In the genomic region with DNA sequence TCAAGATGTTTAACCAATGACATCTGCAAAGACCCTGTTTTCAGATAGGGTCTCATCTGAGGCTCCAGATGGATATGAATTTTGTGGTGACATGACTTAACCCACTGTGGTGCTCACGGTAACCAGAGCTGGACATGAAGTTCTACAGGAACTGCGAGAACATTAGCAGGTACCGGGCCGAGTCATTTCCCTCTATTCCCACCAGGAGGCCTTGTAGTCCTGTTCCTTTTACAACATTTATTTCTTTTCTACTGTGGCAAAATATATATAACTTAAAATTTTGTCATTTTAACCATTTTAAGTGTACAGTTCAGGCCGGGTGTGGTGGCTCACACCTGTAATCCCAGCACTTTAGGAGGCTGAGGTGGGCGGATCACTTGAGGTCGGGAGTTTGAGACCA, we compare ENCODE assay signal across 10 cellular contexts. TPM values are rescaled to one million over a fixed set of nuclear protein-coding genes. Genes with fewer than 3 reads are reported as not detected.
A peak's percentile ranks its signal among the peaks of the same experiment; 100 is the strongest.
DNase-seq lines count a peak whose midpoint lies in the region; ATAC-seq and TF ChIP-seq lines count a peak whose summit lies in the region.
"Had no signal": no experiment of that assay in that cellular context is flagged by ENCODE, and none has a peak within 500 bp of the region (broad histone marks: within the 10 kb centered on the region; RNA-seq: fewer than 3 reads in every experiment).

No MANE protein-coding gene starts in this region.

- no peaks in the 10 kb centered on the region for H3K27me3 ChIP-seq in right lobe of liver

- peak; percentile 36 to 47 for DNase-seq in AML-193 (lab: John Stamatoyannopoulos, UW)
- peak; percentile 54 for DNase-seq in HuH-7.5 (ENCODE audit: low spot score)
- DNase-seq in astrocyte of the hippocampus (ENCODE audit: low read depth, low spot score) = peak; percentile 44
- no peak for DNase-seq in right lobe of liver
- DNase-seq in posterior vena cava (ENCODE audit: low spot score) = no peak
- no peak for DNase-seq in Ammon's horn (ENCODE audit: low spot score)
- DNase-seq: NCI-H226 had no signal

- no peaks in the 10 kb centered on the region for H3K9me3 ChIP-seq in right lobe of liver

- TF ChIP-seq CTCF in right lobe of liver (IDR thresholded peaks at IDR 0.05) = peak; percentile 31 to 45 (median 38)

- 74% methylated on average over 7 of the region's 7 CpGs for WGBS in right lobe of liver (ENCODE audit: insufficient coverage, low coverage, low lambda C conversion rate, missing lambda C conversion rate)

- H3K4me3 ChIP-seq in right lobe of liver = no peak overlapping the region

- H3K36me3 ChIP-seq in right lobe of liver = no peaks in the 10 kb centered on the region

- no peak overlapping the region for H3K27ac ChIP-seq in right lobe of liver

- peaks cover 0 to 2% (median 0%) of the 10 kb centered on the region in 4 donors for H3K4me1 ChIP-seq in right lobe of liver

- intact Hi-C loops in right lobe of liver (cut with DNase I) = no loop called here
- intact Hi-C loops in posterior vena cava (cut with DNase I) = no loop called here

- peak in 3 of 4 donors; percentile 31 to 34 (median 34) for ATAC-seq in right lobe of liver
- no peak for ATAC-seq in HG02840 (IDR thresholded peaks at IDR 0.05; ENCODE audit: low FRiP score, unreplicated experiment)
- ATAC-seq in HG03045 (IDR thresholded peaks at IDR 0.05; ENCODE audit: unreplicated experiment) = no peak

- TF ChIP-seq POLR2A in right lobe of liver (IDR thresholded peaks at IDR 0.05) = no peak

RNA-seq across cellular contexts. Expression of a gene that starts 7.6 kb away (rescaled TPM):
- not detected for total RNA-seq in right lobe of liver
- not detected for total RNA-seq in posterior vena cava
- total RNA-seq: urinary bladder had no signal

RNA-seq across cellular contexts. Expression of a gene that starts 26.0 kb away (rescaled TPM):
- total RNA-seq in right lobe of liver (10 to 100 TPM; 19.9 to 45.9 (median 30.4) TPM), posterior vena cava (10 to 100 TPM; 50.0 to 73.2 TPM)

RNA-seq across cellular contexts. Expression of a gene that starts 48.9 kb away (rescaled TPM):
- total RNA-seq in right lobe of liver (100 to 1,000 TPM in 4 of 6 experiments, 10 to 100 TPM in 2; 56.7 to 287 (median 140) TPM), posterior vena cava (under 1 TPM in 1 of 2 donors, not detected in 1; 0.57 TPM)
- total RNA-seq: urinary bladder had no signal

RNA-seq across cellular contexts. Expression of a gene that starts 51.1 kb away (rescaled TPM):
- 1 to 10 TPM; 2.7 to 4.5 (median 4.0) TPM for total RNA-seq in right lobe of liver
- 10 to 100 TPM; 33.5 to 34.2 TPM for total RNA-seq in posterior vena cava

RNA-seq across cellular contexts. Expression of a gene that starts 57.7 kb away (rescaled TPM):
- total RNA-seq in right lobe of liver (100 to 1,000 TPM; 138 to 605 (median 165) TPM), posterior vena cava (10 to 100 TPM; 41.5 to 42.9 TPM)

Comparison
In these comparisons a context has a peak if more than half of its experiments do, and no peak if none do; other contexts are left out.
1. DNase-seq: peak in AML-193 (2 of 2), HuH-7.5 (single experiment) and astrocyte of the hippocampus (single experiment); none in right lobe of liver (0 of 3), posterior vena cava (single experiment) and Ammon's horn (single experiment).
2. ATAC-seq: peak in right lobe of liver (3 of 4); none in HG02840 (single experiment) and HG03045 (single experiment).
3. RNA of a gene that starts 48.9 kb away (total RNA-seq): 56.7 to 287 TPM in right lobe of liver; 0.57 TPM in posterior vena cava; every median in the first group is over 10 times any median in the second.